Comparison of ENCODE assay signal across 27 cellular contexts in the genomic region with DNA sequence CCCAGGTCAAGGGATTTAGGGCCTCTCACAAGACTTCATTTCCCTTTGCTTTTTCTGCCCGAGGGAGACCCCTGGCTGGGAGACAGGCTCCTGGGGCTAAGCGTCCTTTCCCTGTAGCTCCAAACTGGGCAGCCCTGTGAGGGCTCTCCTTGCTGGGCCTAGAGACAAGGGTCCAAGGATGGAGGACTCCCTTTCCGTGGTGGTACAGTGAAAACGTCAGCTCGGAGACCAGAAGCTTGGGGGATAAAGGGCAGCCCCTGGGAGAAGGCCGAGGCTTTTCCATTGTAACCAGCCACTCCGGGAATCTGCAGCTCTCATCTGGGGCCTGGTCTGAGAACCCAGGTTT. TPM values are rescaled to one million over a fixed set of nuclear protein-coding genes. Genes with fewer than 3 reads are reported as not detected.
DNase-seq lines count a peak whose midpoint lies in the region; ATAC-seq and TF ChIP-seq lines count a peak whose summit lies in the region.
"Had no signal": no experiment of that assay in that cellular context is flagged by ENCODE, and none has a peak within 500 bp of the region (broad histone marks: within the 10 kb centered on the region; RNA-seq: fewer than 3 reads in every experiment).

No MANE protein-coding gene starts in this region.

- peak overlapping the region; percentile 86 for H3K4me3 Mint-ChIP-seq in nephron progenitor cell
- H3K4me3 Mint-ChIP-seq in activated CD4-positive, alpha-beta T cell treated with anti-CD3 and anti-CD28 coated beads for 36 hours = no peak overlapping the region
- H3K4me3 Mint-ChIP-seq: activated CD8-positive, alpha-beta T cell treated with anti-CD3 and anti-CD28 coated beads, Interleukin-2, amount 10 ng/mL, durations not matched to agents 7 days and 5 days; activated naive CD8-positive, alpha-beta T cell treated with anti-CD3 and anti-CD28 coated beads for 36 hours; CD4-positive, alpha-beta T cell had no signal

- no peaks in the 10 kb centered on the region for H3K9me3 ChIP-seq in left ventricle myocardium inferior (replicated peaks)
- no peaks in the 10 kb centered on the region for H3K9me3 ChIP-seq in heart right ventricle
- no peaks in the 10 kb centered on the region for H3K9me3 ChIP-seq in stomach smooth muscle (ENCODE audit: control insufficient read depth in 2 of 2, low read length in 2 of 2)
- H3K9me3 ChIP-seq: ascending aorta, heart left ventricle, ovary, transverse colon had no signal

- no peak for ATAC-seq in heart right ventricle
- no peak for ATAC-seq in activated CD4-positive, alpha-beta T cell treated with anti-CD3 and anti-CD28 coated beads for 36 hours
- ATAC-seq: activated CD8-positive, alpha-beta T cell treated with anti-CD3 and anti-CD28 coated beads, Interleukin-2, amount 10 ng/mL, durations not matched to agents 7 days and 5 days; heart left ventricle had no signal

- TF ChIP-seq CTCF in left ventricle myocardium inferior (IDR thresholded peaks at IDR 0.05; ENCODE audit: borderline replicate concordance) (no peak), heart right ventricle (IDR thresholded peaks at IDR 0.05) (no peak), choroid plexus epithelial cell (conservative IDR thresholded peaks at IDR 0.05; ENCODE audit: low read depth, low read length) (no peak), nephron progenitor cell (IDR thresholded peaks at IDR 0.05) (no peak)

- H3K36me3 Mint-ChIP-seq in nephron progenitor cell (ENCODE audit: low read depth) = peaks cover 21% of the 10 kb centered on the region
- H3K36me3 Mint-ChIP-seq in activated CD4-positive, alpha-beta T cell treated with anti-CD3 and anti-CD28 coated beads for 36 hours (ENCODE audit: low read depth) = no peaks in the 10 kb centered on the region
- H3K36me3 Mint-ChIP-seq: activated naive CD8-positive, alpha-beta T cell treated with anti-CD3 and anti-CD28 coated beads for 36 hours had no signal

- H3K27ac Mint-ChIP-seq in nephron progenitor cell = no peak overlapping the region
- H3K27ac Mint-ChIP-seq in activated CD4-positive, alpha-beta T cell treated with anti-CD3 and anti-CD28 coated beads for 36 hours = no peak overlapping the region
- H3K27ac Mint-ChIP-seq: activated CD8-positive, alpha-beta T cell treated with anti-CD3 and anti-CD28 coated beads, Interleukin-2, amount 10 ng/mL, durations not matched to agents 7 days and 5 days; activated naive CD8-positive, alpha-beta T cell treated with anti-CD3 and anti-CD28 coated beads for 36 hours; CD4-positive, alpha-beta T cell; H9 had no signal

- no peak overlapping the region for H3K27ac ChIP-seq in left ventricle myocardium inferior (replicated peaks)
- H3K27ac ChIP-seq in heart right ventricle = no peak overlapping the region
- peak overlapping the region; percentile 94 for H3K27ac ChIP-seq in stomach smooth muscle (ENCODE audit: low read length)
- H3K27ac ChIP-seq: ascending aorta, epithelial cell of prostate, heart left ventricle, ovary, SK-N-MC, transverse colon had no signal

- H3K4me3 ChIP-seq in left ventricle myocardium inferior (peak overlapping the region; percentile 68), heart right ventricle (no peak overlapping the region), choroid plexus epithelial cell (ENCODE audit: low read depth, low read length) (peak overlapping the region; percentile 67), stomach smooth muscle (ENCODE audit: low read length in 2 of 2) (peak overlapping the region; percentile 93 to 97)
- H3K4me3 ChIP-seq: ovary, SK-N-MC, transverse colon had no signal

- H3K9me3 Mint-ChIP-seq in nephron progenitor cell = no peaks in the 10 kb centered on the region
- H3K9me3 Mint-ChIP-seq in activated CD4-positive, alpha-beta T cell treated with anti-CD3 and anti-CD28 coated beads for 36 hours (ENCODE audit: low read depth) = no peaks in the 10 kb centered on the region
- H3K9me3 Mint-ChIP-seq: activated naive CD8-positive, alpha-beta T cell treated with anti-CD3 and anti-CD28 coated beads for 36 hours; CD4-positive, alpha-beta T cell had no signal

- peaks cover 100% of the 10 kb centered on the region for H3K27me3 ChIP-seq in left ventricle myocardium inferior (ENCODE audit: low read depth)
- peaks cover 17 to 100% (median 96%) of the 10 kb centered on the region in 7 donors for H3K27me3 ChIP-seq in heart right ventricle
- H3K27me3 ChIP-seq in stomach smooth muscle (ENCODE audit: control insufficient read depth in 1 of 2, insufficient read depth in 2 of 2, low read length in 2 of 2) = peaks cover 3 to 5% of the 10 kb centered on the region in 2 donors
- H3K27me3 ChIP-seq: ascending aorta, ovary had no signal

- H3K36me3 ChIP-seq in left ventricle myocardium inferior (no peaks in the 10 kb centered on the region), heart right ventricle (no peaks in the 10 kb centered on the region), stomach smooth muscle (ENCODE audit: control insufficient read depth in 2 of 2, insufficient read depth in 2 of 2, low read length in 2 of 2) (peaks cover 3 to 8% of the 10 kb centered on the region in 2 donors)
- H3K36me3 ChIP-seq: heart left ventricle, ovary, transverse colon had no signal

- peaks cover 62% of the 10 kb centered on the region for H3K4me1 Mint-ChIP-seq in nephron progenitor cell
- peaks cover 25% of the 10 kb centered on the region for H3K4me1 Mint-ChIP-seq in activated CD4-positive, alpha-beta T cell treated with anti-CD3 and anti-CD28 coated beads for 36 hours

- intact Hi-C loops in left ventricle myocardium inferior (cut with micrococcal nuclease) = no loop called here
- intact Hi-C loops in heart right ventricle (cut with DNase I) = no loop called here
- intact Hi-C loops in activated CD4-positive, alpha-beta T cell treated with anti-CD3 and anti-CD28 coated beads for 36 hours (cut with DNase I, micrococcal nuclease) = loop anchor here (5.0 to 10.0 kb wide), 4 partner anchors 75 to 200 kb away; no protein-coding TSS in a partner anchor

- H3K4me1 ChIP-seq in left ventricle myocardium inferior (peaks cover 78% of the 10 kb centered on the region), heart right ventricle (peaks cover 6 to 67% (median 44%) of the 10 kb centered on the region in 9 donors), stomach smooth muscle (ENCODE audit: control insufficient read depth, insufficient read depth, low read length) (peaks cover 62% of the 10 kb centered on the region)

- CTCF ChIA-PET in activated CD4-positive, alpha-beta T cell treated with anti-CD3 and anti-CD28 coated beads for 36 hours (lab: Charles Lee) = interaction anchor here (1.0 to 1.7 kb wide), 2 partner anchors 22 to 52 kb away, joined by 3 read pairs; no protein-coding TSS in a partner anchor

- POLR2A ChIA-PET in activated CD4-positive, alpha-beta T cell treated with anti-CD3 and anti-CD28 coated beads for 36 hours (lab: Charles Lee) = no interaction called here

- H3K27me3 Mint-ChIP-seq in nephron progenitor cell (ENCODE audit: low read depth, poor library complexity) = peaks cover 97% of the 10 kb centered on the region
- peaks cover 76% of the 10 kb centered on the region for H3K27me3 Mint-ChIP-seq in activated CD4-positive, alpha-beta T cell treated with anti-CD3 and anti-CD28 coated beads for 36 hours

- H3K9ac ChIP-seq in stomach smooth muscle (ENCODE audit: low read length in 2 of 2) = peak overlapping the region; percentile 80 to 88

- no peak for DNase-seq in left ventricle myocardium inferior
- no peak for DNase-seq in heart right ventricle
- DNase-seq in choroid plexus epithelial cell (ENCODE audit: low read depth) = no peak
- DNase-seq in nephron progenitor cell = no peak
- no peak for DNase-seq in activated gamma-delta T cell treated with Interleukin-2 at 50 U/mL for 16 hours
- no peak for DNase-seq in NCI-H1105 treated with DMSO at 0.1 percent for 48 hours (lab: John Stamatoyannopoulos, UW)
- DNase-seq in activated CD4-positive, alpha-beta T cell treated with anti-CD3 and anti-CD28 coated beads for 36 hours = no peak
- DNase-seq: activated CD4-positive, CD25-positive, alpha-beta regulatory T cell treated with anti-CD3 and anti-CD28 coated beads, Interleukin-2, amount 50 U/mL, for 72 hours; activated CD8-positive, alpha-beta T cell treated with anti-CD3 and anti-CD28 coated beads, Interleukin-2, amount 10 ng/mL, durations not matched to agents 7 days and 5 days; activated naive CD8-positive, alpha-beta T cell treated with anti-CD3 and anti-CD28 coated beads for 36 hours; CD4-positive, alpha-beta T cell; H9; heart left ventricle; mammary epithelial cell; NCI-H2081; NCI-H748 treated with DMSO at 0.1 percent for 48 hours; ovary; retina; RPMI8226; stimulated activated CD4-positive, alpha-beta T cell treated with anti-CD3 and anti-CD28 coated beads, Interleukin-2, amount 100 ng/mL, for 48 hours; T-helper 2 cell; transverse colon had no signal

- 70 to 71% methylated on average over 7 of the region's 7 CpGs for WGBS in heart right ventricle, 2 donors

RNA-seq across cellular contexts. Expression of a gene that starts 2.3 kb away (rescaled TPM):
- total RNA-seq in left ventricle myocardium inferior (0.91 TPM), heart right ventricle (under 1 TPM; 0.17 to 0.58 (median 0.37) TPM)
- polyA plus RNA-seq in heart right ventricle = 1 to 10 TPM; 1.1 to 1.9 TPM
- not detected for total RNA-seq in activated CD4-positive, alpha-beta T cell treated with anti-CD3 and anti-CD28 coated beads for 36 hours
- total RNA-seq: activated CD8-positive, alpha-beta T cell treated with anti-CD3 and anti-CD28 coated beads, Interleukin-2, amount 10 ng/mL, durations not matched to agents 7 days and 5 days; activated naive CD8-positive, alpha-beta T cell treated with anti-CD3 and anti-CD28 coated beads for 36 hours; CD4-positive, alpha-beta T cell; G401; H9; mammary epithelial cell had no signal

Comparison
In these comparisons a context has a peak if more than half of its experiments do, and no peak if none do; other contexts are left out.
1. H3K4me3 ChIP-seq: peak in left ventricle myocardium inferior (single experiment), choroid plexus epithelial cell (single experiment) and stomach smooth muscle (2 of 2); none in heart right ventricle (0 of 10).
2. intact Hi-C loops: an anchor here in activated CD4-positive, alpha-beta T cell treated with anti-CD3 and anti-CD28 coated beads for 36 hours (5.0 to 10.0 kb wide); none called in left ventricle myocardium inferior and heart right ventricle.